In the genomic region with DNA sequence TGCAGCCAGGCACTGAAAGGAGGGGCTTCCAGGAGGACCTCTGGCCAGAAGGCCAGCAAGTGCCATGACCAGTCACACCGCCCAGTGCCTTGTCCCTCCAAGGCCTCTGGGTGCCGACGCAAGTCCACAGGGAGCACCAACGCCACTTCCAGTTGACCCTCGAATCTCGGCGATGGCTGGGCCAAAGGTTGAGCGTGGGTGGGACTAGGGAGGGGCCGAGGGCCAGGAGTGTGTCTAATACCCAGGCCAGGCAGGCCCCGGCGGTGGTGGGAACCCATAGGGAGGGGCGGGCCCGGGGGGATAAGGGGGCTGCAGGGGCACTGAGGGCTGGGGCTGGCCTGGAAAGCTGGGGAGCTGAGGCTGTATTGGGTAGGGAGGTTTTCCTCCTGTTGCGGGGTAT, we compare ENCODE assay signal across 17 cellular contexts. TPM values are rescaled to one million over a fixed set of nuclear protein-coding genes. Genes with fewer than 3 reads are reported as not detected.
"Had no signal": no experiment of that assay in that cellular context is flagged by ENCODE, and none has a peak within 500 bp of the region (broad histone marks: within the 10 kb centered on the region; RNA-seq: fewer than 3 reads in every experiment).

No MANE protein-coding gene starts in this region.

- H3K27me3 ChIP-seq: dorsolateral prefrontal cortex, heart left ventricle, neutrophil, suprapubic skin, thyroid gland had no signal

- H3K9me3 Mint-ChIP-seq: type B pancreatic cell had no signal

- H3K4me3 ChIP-seq: dorsolateral prefrontal cortex, heart left ventricle, suprapubic skin, thyroid gland had no signal

- DNase-seq: cortex of kidney; dorsolateral prefrontal cortex; effector CD8-positive, alpha-beta T cell; foreskin melanocyte; heart left ventricle; hypothalamus; mammary epithelial cell; naive thymus-derived CD4-positive, alpha-beta T cell; stimulated activated CD4-positive, alpha-beta T cell treated with anti-CD3 and anti-CD28 coated beads, Interleukin-2, amount 100 ng/mL, for 24 hours; stimulated activated naive CD4-positive, alpha-beta T cell; thyroid gland had no signal

- H3K27me3 Mint-ChIP-seq: naive thymus-derived CD4-positive, alpha-beta T cell; type B pancreatic cell had no signal

- H3K27ac ChIP-seq: dorsolateral prefrontal cortex, heart left ventricle, suprapubic skin, thyroid gland had no signal

- H3K4me3 Mint-ChIP-seq: naive thymus-derived CD4-positive, alpha-beta T cell; type B pancreatic cell had no signal

- H3K9me3 ChIP-seq: heart left ventricle, neutrophil, suprapubic skin, thyroid gland had no signal

- H3K27ac Mint-ChIP-seq: type B pancreatic cell had no signal

RNA-seq across cellular contexts. Expression of a gene that starts 29.3 kb away (rescaled TPM):
- total RNA-seq: mammary epithelial cell, osteoblast, pulmonary artery endothelial cell, skeletal muscle tissue had no signal
